ENCODE assay signal across 8 cellular contexts in the genomic region with DNA sequence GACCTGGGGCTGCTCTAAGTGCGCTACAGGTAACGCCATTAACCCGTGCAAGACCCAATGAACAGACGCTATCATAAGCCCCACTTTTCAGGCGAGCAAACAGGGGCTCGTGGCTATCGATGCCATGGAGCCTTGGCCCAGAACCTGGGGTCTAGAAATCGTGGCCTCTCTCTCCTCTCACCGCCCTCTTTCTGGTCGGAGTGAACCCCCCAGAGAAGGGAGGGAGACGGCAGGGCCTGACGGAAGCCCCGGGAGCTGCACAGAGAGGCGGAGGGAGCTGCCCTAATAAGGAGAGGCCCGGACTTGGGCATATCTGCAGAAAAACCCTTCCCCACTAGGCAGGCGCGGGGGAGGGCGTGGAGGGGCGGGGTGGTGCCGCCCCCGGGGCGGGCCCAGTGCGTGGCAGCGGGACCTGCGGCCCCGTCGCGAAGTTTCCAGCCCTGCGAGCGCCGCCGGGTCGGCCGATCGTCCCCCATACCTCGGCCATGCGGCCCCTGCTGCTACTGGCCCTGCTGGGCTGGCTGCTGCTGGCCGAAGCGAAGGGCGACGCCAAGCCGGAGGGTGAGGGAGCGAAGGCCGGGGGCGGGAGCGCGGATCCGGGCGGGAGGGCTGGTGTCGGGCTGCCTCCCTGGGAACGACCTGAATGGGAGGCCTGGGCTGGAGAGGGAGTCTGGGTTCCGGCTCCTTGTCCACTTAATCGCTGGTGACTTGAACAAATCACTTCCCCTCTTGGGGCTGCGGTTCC. TPM values are rescaled to one million over a fixed set of nuclear protein-coding genes. Genes with fewer than 3 reads are reported as not detected.
DNase-seq lines count a peak whose midpoint lies in the region; ATAC-seq and TF ChIP-seq lines count a peak whose summit lies in the region.

TSS of gene PLOD1 (plus strand) at position 423 of the 745 bp plus-strand sequence. CDS start at position 486, 63 bp downstream.

- H2AFZ ChIP-seq in MM.1S (ENCODE audit: low read length), result peak within 1 kb of the TSS; percentile 95
- H2AFZ ChIP-seq in osteoblast (ENCODE audit: low read length), result peak within 1 kb of the TSS; percentile 88

- H3K79me2 ChIP-seq in MM.1S (ENCODE audit: low read length) (peaks cover 7% of the 10 kb centered on the region), osteoblast (ENCODE audit: insufficient read depth, low read length) (peaks cover 33% of the 10 kb centered on the region)

- peak within 1 kb of the TSS; percentile 81 for H3K4me3 Mint-ChIP-seq in activated naive CD4-positive, alpha-beta T cell treated with anti-CD3 and anti-CD28 coated beads, Interleukin-2, amount 50 U/mL, for 24 hours

- H4K20me1 ChIP-seq in MM.1S (ENCODE audit: insufficient read depth, low read length) (no peaks in the 10 kb centered on the region), osteoblast (ENCODE audit: insufficient read depth, low read length) (peaks cover 10% of the 10 kb centered on the region)

- H3K9ac ChIP-seq in MM.1S (ENCODE audit: low read length), result peak within 1 kb of the TSS; percentile 67

- peaks cover 10% of the 10 kb centered on the region for H3K4me1 ChIP-seq in HAP-1
- peaks cover 10% of the 10 kb centered on the region for H3K4me1 ChIP-seq in MM.1S (ENCODE audit: low read length)
- peaks cover 21% of the 10 kb centered on the region for H3K4me1 ChIP-seq in osteoblast (ENCODE audit: insufficient read depth, low read length)

- H3F3A ChIP-seq in MM.1S (ENCODE audit: insufficient read depth, low read length), result no peaks in the 10 kb centered on the region

- TF ChIP-seq CTCF in MM.1S (IDR thresholded peaks at IDR 0.05; ENCODE audit: low read length) (no peak), osteoblast (IDR thresholded peaks at IDR 0.05; ENCODE audit: extremely low read depth, low read depth, low read length) (no peak)

- H3K36me3 ChIP-seq in HAP-1 (replicated peaks), result peaks cover 4% of the 10 kb centered on the region; the same call in 1 of the 2 replicates
- H3K36me3 ChIP-seq in MM.1S (replicated peaks; ENCODE audit: insufficient read depth, low read length), result no peaks in the 10 kb centered on the region
- H3K36me3 ChIP-seq in osteoblast (ENCODE audit: insufficient read depth, low read length), result no peaks in the 10 kb centered on the region

- H3K9me3 Mint-ChIP-seq in activated naive CD4-positive, alpha-beta T cell treated with anti-CD3 and anti-CD28 coated beads, Interleukin-2, amount 50 U/mL, for 24 hours, result no peaks in the 10 kb centered on the region

- H3K27me3 ChIP-seq in HAP-1 (ENCODE audit: low read depth), result no peaks in the 10 kb centered on the region
- no peaks in the 10 kb centered on the region for H3K27me3 ChIP-seq in MM.1S (replicated peaks; ENCODE audit: insufficient read depth, low read length)
- H3K27me3 ChIP-seq in osteoblast (ENCODE audit: insufficient read depth, low read length), result no peaks in the 10 kb centered on the region

- H3K27me3 Mint-ChIP-seq in activated naive CD4-positive, alpha-beta T cell treated with anti-CD3 and anti-CD28 coated beads, Interleukin-2, amount 50 U/mL, for 24 hours, result no peaks in the 10 kb centered on the region

- no peak within 1 kb of the TSS for H3K27ac Mint-ChIP-seq in activated naive CD4-positive, alpha-beta T cell treated with anti-CD3 and anti-CD28 coated beads, Interleukin-2, amount 50 U/mL, for 24 hours

- no peaks in the 10 kb centered on the region for H3K4me1 Mint-ChIP-seq in activated naive CD4-positive, alpha-beta T cell treated with anti-CD3 and anti-CD28 coated beads, Interleukin-2, amount 50 U/mL, for 24 hours

- ATAC-seq in SK-N-SH treated with all-trans-retinoic acid at 6 μM for 48 hours, result peak; percentile 97

- peak; percentile 66 for DNase-seq in GDM1 (lab: John Stamatoyannopoulos, UW)
- peak; percentile 84 to 94 for DNase-seq in HAP-1 (ENCODE audit: low spot score in 2 of 2)
- peak; percentile 81 for DNase-seq in MM.1S
- DNase-seq in glomerular visceral epithelial cell (ENCODE audit: extremely low spot score), result peak; percentile 88
- peak; percentile 99 for DNase-seq in osteoblast (ENCODE audit: insufficient read length, low spot score, missing footprints)

- H3K4me2 ChIP-seq in MM.1S (ENCODE audit: low read depth, low read length) (peak within 1 kb of the TSS; percentile 97), osteoblast (ENCODE audit: insufficient read depth, low read length) (peak within 1 kb of the TSS; percentile 97)

- in situ Hi-C loops in HAP-1 (cut with MboI; ENCODE audit: low sequenced_read_pairs), result no loop called here

- H3K27ac ChIP-seq in MM.1S (ENCODE audit: low read length) (no peak within 1 kb of the TSS), osteoblast (ENCODE audit: low read depth, low read length) (peak within 1 kb of the TSS; percentile 61), temporal lobe (ENCODE audit: low read depth, low read length) (peak within 1 kb of the TSS; percentile 86)

- H3K9me3 ChIP-seq in HAP-1 (no peaks in the 10 kb centered on the region), MM.1S (replicated peaks; ENCODE audit: insufficient read depth, low read length) (no peaks in the 10 kb centered on the region), osteoblast (ENCODE audit: low read depth, low read length) (no peaks in the 10 kb centered on the region)

- H3K36me3 Mint-ChIP-seq in activated naive CD4-positive, alpha-beta T cell treated with anti-CD3 and anti-CD28 coated beads, Interleukin-2, amount 50 U/mL, for 24 hours, result no peaks in the 10 kb centered on the region

- no peaks in the 10 kb centered on the region for H3K9me2 ChIP-seq in MM.1S (replicated peaks; ENCODE audit: insufficient read depth, low read length)

- peak within 1 kb of the TSS; percentile 61 for H3K4me3 ChIP-seq in HAP-1
- peak within 1 kb of the TSS; percentile 78 for H3K4me3 ChIP-seq in MM.1S (ENCODE audit: low read length)
- peak within 1 kb of the TSS; percentile 80 for H3K4me3 ChIP-seq in osteoblast (ENCODE audit: insufficient read depth, low read length)

TF ChIP-seq in SK-N-SH treated with all-trans-retinoic acid at 6 μM for 48 hours, 23 proteins besides CTCF, POLR2A, EP300 and RAD21 (continues in another document):
- TF ChIP-seq ZNF565 (CRISPR knock-in tag; conservative IDR thresholded peaks at IDR 0.05; ENCODE audit: low read depth) (no peak), ISL1 (CRISPR knock-in tag; IDR thresholded peaks at IDR 0.05) (no peak), TCF4 (CRISPR knock-in tag; IDR thresholded peaks at IDR 0.05; ENCODE audit: borderline replicate concordance) (no peak), CSDC2 (CRISPR knock-in tag; IDR thresholded peaks at IDR 0.05) (no peak), CREB5 (CRISPR knock-in tag; IDR thresholded peaks at IDR 0.05; ENCODE audit: low read depth) (no peak), BACH2 (CRISPR knock-in tag; IDR thresholded peaks at IDR 0.05; ENCODE audit: borderline replicate concordance) (no peak), PPARA (CRISPR knock-in tag; IDR thresholded peaks at IDR 0.05; ENCODE audit: borderline replicate concordance) (no peak), GLIS3 (CRISPR knock-in tag; IDR thresholded peaks at IDR 0.05) (no peak), ZFP30 (CRISPR knock-in tag; IDR thresholded peaks at IDR 0.05) (no peak), ESRRG (CRISPR knock-in tag; IDR thresholded peaks at IDR 0.05) (no peak), SNAI2 (CRISPR knock-in tag; IDR thresholded peaks at IDR 0.05) (no peak), ARNTL (CRISPR knock-in tag; IDR thresholded peaks at IDR 0.05; ENCODE audit: borderline replicate concordance, low read depth) (no peak), RARB (CRISPR knock-in tag; IDR thresholded peaks at IDR 0.05) (no peak)
- TF ChIP-seq, protein P1, sequence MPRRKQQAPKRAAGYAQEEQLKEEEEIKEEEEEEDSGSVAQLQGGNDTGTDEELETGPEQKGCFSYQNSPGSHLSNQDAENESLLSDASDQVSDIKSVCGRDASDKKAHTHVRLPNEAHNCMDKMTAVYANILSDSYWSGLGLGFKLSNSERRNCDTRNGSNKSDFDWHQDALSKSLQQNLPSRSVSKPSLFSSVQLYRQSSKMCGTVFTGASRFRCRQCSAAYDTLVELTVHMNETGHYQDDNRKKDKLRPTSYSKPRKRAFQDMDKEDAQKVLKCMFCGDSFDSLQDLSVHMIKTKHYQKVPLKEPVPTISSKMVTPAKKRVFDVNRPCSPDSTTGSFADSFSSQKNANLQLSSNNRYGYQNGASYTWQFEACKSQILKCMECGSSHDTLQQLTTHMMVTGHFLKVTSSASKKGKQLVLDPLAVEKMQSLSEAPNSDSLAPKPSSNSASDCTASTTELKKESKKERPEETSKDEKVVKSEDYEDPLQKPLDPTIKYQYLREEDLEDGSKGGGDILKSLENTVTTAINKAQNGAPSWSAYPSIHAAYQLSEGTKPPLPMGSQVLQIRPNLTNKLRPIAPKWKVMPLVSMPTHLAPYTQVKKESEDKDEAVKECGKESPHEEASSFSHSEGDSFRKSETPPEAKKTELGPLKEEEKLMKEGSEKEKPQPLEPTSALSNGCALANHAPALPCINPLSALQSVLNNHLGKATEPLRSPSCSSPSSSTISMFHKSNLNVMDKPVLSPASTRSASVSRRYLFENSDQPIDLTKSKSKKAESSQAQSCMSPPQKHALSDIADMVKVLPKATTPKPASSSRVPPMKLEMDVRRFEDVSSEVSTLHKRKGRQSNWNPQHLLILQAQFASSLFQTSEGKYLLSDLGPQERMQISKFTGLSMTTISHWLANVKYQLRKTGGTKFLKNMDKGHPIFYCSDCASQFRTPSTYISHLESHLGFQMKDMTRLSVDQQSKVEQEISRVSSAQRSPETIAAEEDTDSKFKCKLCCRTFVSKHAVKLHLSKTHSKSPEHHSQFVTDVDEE (CRISPR knock-in tag; IDR thresholded peaks at IDR 0.05), result no peak

RNA-seq across cellular contexts. Expression of gene PLOD1, which starts in this region (rescaled TPM):
- total RNA-seq in osteoblast, result 242 and 281 TPM in 2 replicates
- total RNA-seq in temporal lobe, result 18.7 TPM

Comparison
In these comparisons a context has a peak if more than half of its experiments do, and no peak if none do; other contexts are left out.
1. RNA of gene PLOD1 (total RNA-seq): 242 to 281 TPM in osteoblast; 18.7 TPM in temporal lobe (single experiment); every median in the first group is over 10 times any median in the second.
2. Peak in every context shown above with its lines, with median percentiles within 50 percentile points of each other: DNase-seq and H3K4me3 ChIP-seq.